In genomic region chr4:20512980-20513379, GRCh38 we compare ENCODE assay signal across 18 cellular contexts.
"Had no signal": no experiment of that assay in that cellular context is flagged by ENCODE, and none has a peak within 500 bp of the region (broad histone marks: within the 10 kb centered on the region; RNA-seq: fewer than 3 reads in every experiment).

No MANE protein-coding gene starts in this region.

- H3K27ac ChIP-seq: esophagus muscularis mucosa, left ventricle myocardium inferior, lower lobe of right lung, psoas muscle, spleen, upper lobe of left lung, uterus had no signal

- ATAC-seq: lower lobe of right lung; psoas muscle; stimulated activated memory B cell treated with anti-CD40 and anti-IgM and Interleukin-4, amounts not matched to agents 10 μg/mL and 1 μg/mL and 100 μg/mL, for 72 hours had no signal

- H3K4me3 ChIP-seq: esophagus muscularis mucosa, left ventricle myocardium inferior, lower lobe of right lung, psoas muscle, spleen, tibial artery, upper lobe of left lung, uterus had no signal

- H3K36me3 ChIP-seq: left ventricle myocardium inferior, lower lobe of right lung, spleen, upper lobe of left lung had no signal

- DNase-seq: effector memory CD4-positive, alpha-beta T cell; foreskin fibroblast; kidney; left cardiac atrium; left ventricle myocardium inferior; lower lobe of right lung; naive B cell; psoas muscle; retina; spleen; stimulated activated CD4-positive, alpha-beta T cell treated with anti-CD3 and anti-CD28 coated beads, Interleukin-15, amount 100 ng/mL, for 24 hours; stimulated activated CD4-positive, alpha-beta T cell treated with anti-CD3 and anti-CD28 coated beads, Interleukin-1b, Interleukin-23, amount 100 ng/mL, for 48 hours; stimulated activated CD4-positive, alpha-beta T cell treated with anti-CD3 and anti-CD28 coated beads, Interleukin-4, amount 100 ng/mL, for 24 hours; tibial artery; upper lobe of left lung; uterus had no signal

- H3K9me3 ChIP-seq: esophagus muscularis mucosa, left ventricle myocardium inferior, lower lobe of right lung, psoas muscle, spleen, tibial artery, upper lobe of left lung, uterus had no signal

- H3K27me3 ChIP-seq: esophagus muscularis mucosa, spleen, tibial artery, upper lobe of left lung, uterus had no signal

- H3K4me1 ChIP-seq: esophagus muscularis mucosa, left ventricle myocardium inferior, lower lobe of right lung, psoas muscle, spleen, upper lobe of left lung, uterus had no signal
